Comparison of ENCODE assay signal across 8 cellular contexts in genomic region chr2:184599054-184599874, GRCh38. TPM values are rescaled to one million over a fixed set of nuclear protein-coding genes. Genes with fewer than 3 reads are reported as not detected.
A peak's percentile ranks its signal among the peaks of the same experiment; 100 is the strongest.
DNase-seq lines count a peak whose midpoint lies in the region; ATAC-seq, FAIRE-seq and TF ChIP-seq lines count a peak whose summit lies in the region.

No MANE protein-coding gene starts in this region.

- FAIRE-seq in D721Med (lab: Jason Lieb, UNC), result no peak

- H3K4me1 Mint-ChIP-seq in endothelial cell (ENCODE audit: unreplicated experiment) (peaks cover 14% of the 10 kb centered on the region), neural crest cell (peaks cover 20% of the 10 kb centered on the region)

- H3K36me3 Mint-ChIP-seq in endothelial cell (ENCODE audit: low read depth, unreplicated experiment) (no peaks in the 10 kb centered on the region), neural crest cell (ENCODE audit: low read depth) (no peaks in the 10 kb centered on the region)

- DNase-seq in AG09309 (ENCODE audit: low read depth) (no peak), SHP77 (lab: John Stamatoyannopoulos, UW) (peak; percentile 57 to 62), endothelial cell (ENCODE audit: low spot score) (no peak), neural crest cell (ENCODE audit: low read depth, low spot score) (no peak), D721Med (ENCODE audit: insufficient read length, low spot score) (no peak), AG20443 (ENCODE audit: low spot score) (no peak)

- H3K27me3 Mint-ChIP-seq in endothelial cell (ENCODE audit: unreplicated experiment) (peaks cover 9% of the 10 kb centered on the region), neural crest cell (ENCODE audit: low read depth) (peaks cover 60% of the 10 kb centered on the region)

- TF ChIP-seq CTCF in AG09309 (IDR thresholded peaks at IDR 0.05; ENCODE audit: control insufficient read depth, insufficient read depth, low read depth, low read length, missing control alignments), result no peak
- TF ChIP-seq CTCF in endothelial cell (IDR thresholded peaks at IDR 0.05; ENCODE audit: unreplicated experiment), result no peak
- no peak for TF ChIP-seq CTCF in neural crest cell (conservative IDR thresholded peaks at IDR 0.05)
- no peak for TF ChIP-seq CTCF in D721Med (IDR thresholded peaks at IDR 0.05; ENCODE audit: insufficient read depth, missing control alignments)

- peak overlapping the region; percentile 92 for H3K4me3 Mint-ChIP-seq in endothelial cell (ENCODE audit: unreplicated experiment)
- H3K4me3 Mint-ChIP-seq in neural crest cell, result peak overlapping the region; percentile 92

- H3K4me3 ChIP-seq in AG09309 (ENCODE audit: control insufficient read depth, low read depth, low read length), result peak overlapping the region; percentile 59

- ATAC-seq in GM19463 (IDR thresholded peaks at IDR 0.05; ENCODE audit: unreplicated experiment) (peak; percentile 8), HG03025 (IDR thresholded peaks at IDR 0.05; ENCODE audit: low FRiP score, unreplicated experiment) (no peak)

- peak overlapping the region; percentile 34 for H3K27ac Mint-ChIP-seq in endothelial cell (ENCODE audit: unreplicated experiment)
- peak overlapping the region; percentile 84 for H3K27ac Mint-ChIP-seq in neural crest cell (ENCODE audit: unreplicated experiment)

- H3K9me3 Mint-ChIP-seq in endothelial cell (ENCODE audit: unreplicated experiment) (no peaks in the 10 kb centered on the region), neural crest cell (no peaks in the 10 kb centered on the region)

RNA-seq across cellular contexts. Expression of gene ZNF804A, which starts 0.9 kb away (rescaled TPM):
- total RNA-seq in endothelial cell (ENCODE audit: unreplicated experiment), result 2.2 TPM
- total RNA-seq in neural crest cell, result 0.41 and 0.47 TPM in 2 replicates

Comparison
In these comparisons a context has a peak if more than half of its experiments do, and no peak if none do; other contexts are left out.
1. DNase-seq: peak in SHP77 (2 of 2); none in AG09309 (single experiment), endothelial cell (single experiment), neural crest cell (single experiment), D721Med (single experiment) and AG20443 (single experiment).